Comparison of ENCODE assay signal across 19 cellular contexts in the genomic region with DNA sequence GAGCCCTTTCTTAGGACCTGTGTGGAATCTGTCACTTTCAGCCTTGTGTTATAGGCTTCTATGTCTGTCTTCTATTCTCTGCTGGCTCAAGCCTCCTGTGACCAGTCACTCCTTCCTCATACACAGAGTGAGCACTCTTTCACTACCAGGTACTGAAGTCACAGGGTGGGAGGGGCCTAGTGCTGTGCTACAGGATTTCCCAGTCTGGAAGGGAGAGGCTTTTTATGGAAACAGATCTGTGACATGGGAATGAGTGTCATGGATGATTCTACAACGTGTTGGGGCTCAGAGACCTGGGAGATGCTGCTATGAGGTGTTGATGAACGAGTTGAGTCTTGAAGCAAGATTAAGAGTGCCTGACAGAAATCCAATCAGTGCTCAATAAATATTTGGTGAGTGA.
A peak's percentile ranks its signal among the peaks of the same experiment; 100 is the strongest.
DNase-seq lines count a peak whose midpoint lies in the region; ATAC-seq, FAIRE-seq and TF ChIP-seq lines count a peak whose summit lies in the region.
"Had no signal": no experiment of that assay in that cellular context is flagged by ENCODE, and none has a peak within 500 bp of the region (broad histone marks: within the 10 kb centered on the region; RNA-seq: fewer than 3 reads in every experiment).

No MANE protein-coding gene starts in this region.

- H3K27me3 Mint-ChIP-seq in activated naive CD8-positive, alpha-beta T cell treated with anti-CD3 and anti-CD28 coated beads, Interleukin-2, amount 50 U/mL, for 24 hours = no peaks in the 10 kb centered on the region

- H3K4me3 Mint-ChIP-seq in activated naive CD8-positive, alpha-beta T cell treated with anti-CD3 and anti-CD28 coated beads, Interleukin-2, amount 50 U/mL, for 24 hours = no peak overlapping the region
- H3K4me3 Mint-ChIP-seq: CD4-positive, alpha-beta memory T cell had no signal

- intact Hi-C loops in K562 (cut with micrococcal nuclease) = no loop called here
- intact Hi-C loops in left colon (cut with DNase I, micrococcal nuclease) = no loop called here
- intact Hi-C loops in left ventricle myocardium superior (cut with micrococcal nuclease) = no loop called here

- H4K20me1 ChIP-seq in K562 (replicated peaks; ENCODE audit: control insufficient read depth, insufficient read depth, low read length) = no peaks in the 10 kb centered on the region

- 63% methylated on average over 2 of the region's 2 CpGs for WGBS in K562 (ENCODE audit: insufficient coverage, low coverage, missing lambda C conversion rate)

- H3K27me3 ChIP-seq in K562 (ENCODE audit: control insufficient read depth in 2 of 2, insufficient read depth in 2 of 2, low read length in 2 of 2) (no peaks in the 10 kb centered on the region), bronchial epithelial cell (ENCODE audit: control insufficient read depth, insufficient read depth, low read length) (no peaks in the 10 kb centered on the region)

- H3K9me3 Mint-ChIP-seq in activated naive CD8-positive, alpha-beta T cell treated with anti-CD3 and anti-CD28 coated beads, Interleukin-2, amount 50 U/mL, for 24 hours = no peaks in the 10 kb centered on the region
- H3K9me3 Mint-ChIP-seq: CD4-positive, alpha-beta memory T cell had no signal

- TF ChIP-seq RAD21 in K562 (CRISPR knock-in tag; conservative IDR thresholded peaks at IDR 0.05 in 1 of 2, IDR thresholded peaks at IDR 0.05 in 1 of 2) = no peak

- H3K4me1 ChIP-seq in K562 (replicated peaks in 1 of 2; ENCODE audit: control insufficient read depth in 2 of 2, insufficient read depth in 2 of 2, low read length in 2 of 2) = peaks cover 40 to 56% of the 10 kb centered on the region in 2 experiments

- H3K27ac Mint-ChIP-seq in activated naive CD8-positive, alpha-beta T cell treated with anti-CD3 and anti-CD28 coated beads, Interleukin-2, amount 50 U/mL, for 24 hours = no peak overlapping the region
- H3K27ac Mint-ChIP-seq: CD4-positive, alpha-beta memory T cell had no signal

- H3K4me3 ChIP-seq in K562 = no peak overlapping the region
- H3K4me3 ChIP-seq in bronchial epithelial cell (ENCODE audit: low read depth, low read length) = no peak overlapping the region

- no peaks in the 10 kb centered on the region for H3K9me1 ChIP-seq in K562 (ENCODE audit: control insufficient read depth, insufficient read depth, low read length)

- no peak overlapping the region for H3K9ac ChIP-seq in K562 (ENCODE audit: insufficient read depth in 1 of 2, low read depth in 2 of 2, low read length in 2 of 2)

- H2AFZ ChIP-seq in K562 (ENCODE audit: low read depth, low read length) = no peak overlapping the region

- no peak for TF ChIP-seq EP300 in K562 (IDR thresholded peaks at IDR 0.05; ENCODE audit: low read length)

- H3K79me2 ChIP-seq in K562 (ENCODE audit: control insufficient read depth, insufficient read depth, low read length) = no peaks in the 10 kb centered on the region

- no peaks in the 10 kb centered on the region for H3K36me3 Mint-ChIP-seq in activated naive CD8-positive, alpha-beta T cell treated with anti-CD3 and anti-CD28 coated beads, Interleukin-2, amount 50 U/mL, for 24 hours (ENCODE audit: low read depth)
- H3K36me3 Mint-ChIP-seq: CD4-positive, alpha-beta memory T cell had no signal

- CTCF ChIA-PET in K562 (lab: Yijun Ruan, JAX; ENCODE audit: low intra/inter-chr PET ratio) = no interaction called here

- H3K36me3 ChIP-seq in K562 (ENCODE audit: control insufficient read depth, insufficient read depth, low read length) = no peaks in the 10 kb centered on the region
- H3K36me3 ChIP-seq in bronchial epithelial cell (ENCODE audit: control insufficient read depth, insufficient read depth, low read length) = no peaks in the 10 kb centered on the region

- POLR2A ChIA-PET in K562 (lab: Yijun Ruan, JAX) = interaction anchor here (0.7 kb wide), 1 partner anchor 120 kb away, joined by 3 read pairs; no protein-coding TSS in a partner anchor

- H3K4me1 Mint-ChIP-seq in activated naive CD8-positive, alpha-beta T cell treated with anti-CD3 and anti-CD28 coated beads, Interleukin-2, amount 50 U/mL, for 24 hours = no peaks in the 10 kb centered on the region
- H3K4me1 Mint-ChIP-seq: CD4-positive, alpha-beta memory T cell had no signal

- in situ Hi-C loops in K562 (cut with MboI) = loop anchor here (25.0 kb wide), 1 partner anchor 363 kb away; no protein-coding TSS in a partner anchor

- TF ChIP-seq POLR2A in K562 (conservative IDR thresholded peaks at IDR 0.05) (no peak), GM18505 (IDR thresholded peaks at IDR 0.05; ENCODE audit: borderline replicate concordance, extremely low read depth, insufficient read depth, insufficient read length) (no peak)

- no peak for ATAC-seq in K562
- ATAC-seq in esophagus mucosa = peak; percentile 93
- peak; percentile 19 for ATAC-seq in left colon
- no peak for ATAC-seq in GM18505 (IDR thresholded peaks at IDR 0.05; ENCODE audit: unreplicated experiment)
- ATAC-seq in left ventricle myocardium superior = no peak
- no peak for ATAC-seq in activated naive CD8-positive, alpha-beta T cell treated with anti-CD3 and anti-CD28 coated beads, Interleukin-2, amount 50 U/mL, for 24 hours

- BruUV-seq in K562 (replicated peaks; lab: Mats Ljungman, UMichigan) = no TSS peak

- no peaks in the 10 kb centered on the region; the same call in 1 of the 2 replicates for H3K9me3 ChIP-seq in K562 (replicated peaks; ENCODE audit: control insufficient read depth, insufficient read depth, low read depth, low read length)

- no peak overlapping the region for H3K4me2 ChIP-seq in K562 (ENCODE audit: insufficient read depth, low read length)

- TF ChIP-seq CTCF in K562 (IDR thresholded peaks at IDR 0.05 in 2 of 3, conservative IDR thresholded peaks at IDR 0.05 in 1 of 3; ENCODE audit: insufficient read depth in 2 of 3, low read depth in 1 of 3, low read length in 3 of 3) = no peak
- no peak for TF ChIP-seq CTCF in bronchial epithelial cell (IDR thresholded peaks at IDR 0.05; ENCODE audit: insufficient read depth, low read length, severe bottlenecking)

- FAIRE-seq in K562 (lab: Jason Lieb, UNC) (no peak), bronchial epithelial cell (lab: Jason Lieb, UNC) (no peak)
- FAIRE-seq: GM12891, H54 had no signal

- no peak for DNase-seq in K562 (ENCODE audit: extremely low read depth in 1 of 4, low spot score in 3 of 4)
- DNase-seq in bronchial epithelial cell (ENCODE audit: low read depth) = peak; percentile 94
- no peak for DNase-seq in left colon
- DNase-seq in NCI-H345 treated with DMSO at 0.1 percent for 48 hours (lab: John Stamatoyannopoulos, UW; ENCODE audit: unreplicated experiment) = no peak
- DNase-seq in left ventricle myocardium superior = no peak
- no peak for DNase-seq in activated naive CD8-positive, alpha-beta T cell treated with anti-CD3 and anti-CD28 coated beads, Interleukin-2, amount 50 U/mL, for 24 hours
- DNase-seq: C1 segment of cervical spinal cord; Calu3; CD4-positive, alpha-beta memory T cell; COR-L47; DMS53; DMS79 treated with DMSO at 0.1 percent for 48 hours; GF-D8; GOT3; HCEC 1CT had no signal

- no peak overlapping the region for H3K27ac ChIP-seq in K562 (ENCODE audit: extremely low read depth, low read depth, low read length)

TF ChIP-seq in K562, 482 proteins besides CTCF, POLR2A, EP300 and RAD21 (continues in another document):
- TF ChIP-seq, protein P1, sequence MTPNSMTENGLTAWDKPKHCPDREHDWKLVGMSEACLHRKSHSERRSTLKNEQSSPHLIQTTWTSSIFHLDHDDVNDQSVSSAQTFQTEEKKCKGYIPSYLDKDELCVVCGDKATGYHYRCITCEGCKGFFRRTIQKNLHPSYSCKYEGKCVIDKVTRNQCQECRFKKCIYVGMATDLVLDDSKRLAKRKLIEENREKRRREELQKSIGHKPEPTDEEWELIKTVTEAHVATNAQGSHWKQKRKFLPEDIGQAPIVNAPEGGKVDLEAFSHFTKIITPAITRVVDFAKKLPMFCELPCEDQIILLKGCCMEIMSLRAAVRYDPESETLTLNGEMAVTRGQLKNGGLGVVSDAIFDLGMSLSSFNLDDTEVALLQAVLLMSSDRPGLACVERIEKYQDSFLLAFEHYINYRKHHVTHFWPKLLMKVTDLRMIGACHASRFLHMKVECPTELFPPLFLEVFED (CRISPR knock-in tag; conservative IDR thresholded peaks at IDR 0.05) = no peak
- TF ChIP-seq SMARCC2 (IDR thresholded peaks at IDR 0.05; ENCODE audit: low read depth) = no peak
- TF ChIP-seq RNF2 (IDR thresholded peaks at IDR 0.05) = no peak
- TF ChIP-seq, protein P2, sequence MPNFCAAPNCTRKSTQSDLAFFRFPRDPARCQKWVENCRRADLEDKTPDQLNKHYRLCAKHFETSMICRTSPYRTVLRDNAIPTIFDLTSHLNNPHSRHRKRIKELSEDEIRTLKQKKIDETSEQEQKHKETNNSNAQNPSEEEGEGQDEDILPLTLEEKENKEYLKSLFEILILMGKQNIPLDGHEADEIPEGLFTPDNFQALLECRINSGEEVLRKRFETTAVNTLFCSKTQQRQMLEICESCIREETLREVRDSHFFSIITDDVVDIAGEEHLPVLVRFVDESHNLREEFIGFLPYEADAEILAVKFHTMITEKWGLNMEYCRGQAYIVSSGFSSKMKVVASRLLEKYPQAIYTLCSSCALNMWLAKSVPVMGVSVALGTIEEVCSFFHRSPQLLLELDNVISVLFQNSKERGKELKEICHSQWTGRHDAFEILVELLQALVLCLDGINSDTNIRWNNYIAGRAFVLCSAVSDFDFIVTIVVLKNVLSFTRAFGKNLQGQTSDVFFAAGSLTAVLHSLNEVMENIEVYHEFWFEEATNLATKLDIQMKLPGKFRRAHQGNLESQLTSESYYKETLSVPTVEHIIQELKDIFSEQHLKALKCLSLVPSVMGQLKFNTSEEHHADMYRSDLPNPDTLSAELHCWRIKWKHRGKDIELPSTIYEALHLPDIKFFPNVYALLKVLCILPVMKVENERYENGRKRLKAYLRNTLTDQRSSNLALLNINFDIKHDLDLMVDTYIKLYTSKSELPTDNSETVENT (CRISPR knock-in tag; IDR thresholded peaks at IDR 0.05) = no peak
- 0 out of 3 replicates have a peak, but pooled peaks of 1 of the 2 experiments have one; percentile 13 for TF ChIP-seq CBX3 (IDR thresholded peaks at IDR 0.05; ENCODE audit: borderline replicate concordance in 1 of 2, low read length in 2 of 2)
- TF ChIP-seq RCOR1 (IDR thresholded peaks at IDR 0.05; ENCODE audit: borderline replicate concordance in 1 of 2, low read depth in 2 of 2, low read length in 2 of 2) = no peak
- TF ChIP-seq NCOR1 (IDR thresholded peaks at IDR 0.05) = no peak
- no peak for TF ChIP-seq STAT5B (CRISPR knock-in tag; IDR thresholded peaks at IDR 0.05)
- TF ChIP-seq JUN (IDR thresholded peaks at IDR 0.05; ENCODE audit: borderline replicate concordance, low read depth, low read length) = no peak
- TF ChIP-seq JUN (CRISPR knock-in tag; IDR thresholded peaks at IDR 0.05; ENCODE audit: borderline replicate concordance) = no peak
- no peak for TF ChIP-seq SREBF1 (IDR thresholded peaks at IDR 0.05; ENCODE audit: borderline replicate concordance, low read depth, low read length)

Comparison
In these comparisons a context has a peak if more than half of its experiments do, and no peak if none do; other contexts are left out.
1. ATAC-seq: peak in esophagus mucosa (single experiment) and left colon (single experiment); none in K562 (single experiment), GM18505 (single experiment), left ventricle myocardium superior (single experiment) and activated naive CD8-positive, alpha-beta T cell treated with anti-CD3 and anti-CD28 coated beads, Interleukin-2, amount 50 U/mL, for 24 hours (single experiment).